8 cellular contexts compared by ENCODE assay signal in genomic region chr10:89369142-89370105, GRCh38. TPM values are rescaled to one million over a fixed set of nuclear protein-coding genes. Genes with fewer than 3 reads are reported as not detected.
DNase-seq lines count a peak whose midpoint lies in the region; ATAC-seq and TF ChIP-seq lines count a peak whose summit lies in the region.

No MANE protein-coding gene starts in this region.

- H3K4me3 Mint-ChIP-seq in natural killer cell: no peak overlapping the region
- no peak overlapping the region for H3K4me3 Mint-ChIP-seq in natural killer cell treated with Interleukin-12 subunit alpha and Interleukin-12 subunit beta and Interleukin-15 and Interleukin-18, amount 100 ng/mL, for 72 hours

- no peaks in the 10 kb centered on the region for H3K27me3 ChIP-seq in Peyer's patch
- H3K27me3 ChIP-seq in fibroblast of lung (ENCODE audit: control insufficient read depth, insufficient read depth, low read length): no peaks in the 10 kb centered on the region
- H3K27me3 ChIP-seq in gastrocnemius medialis: no peaks in the 10 kb centered on the region

- peaks cover 23 to 25% of the 10 kb centered on the region in 2 donors for H3K4me1 Mint-ChIP-seq in natural killer cell
- H3K4me1 Mint-ChIP-seq in natural killer cell treated with Interleukin-12 subunit alpha and Interleukin-12 subunit beta and Interleukin-15 and Interleukin-18, amount 100 ng/mL, for 72 hours (ENCODE audit: low read depth in 2 of 2): peaks cover 28% of the 10 kb centered on the region in 2 donors

- H3K4me3 ChIP-seq in Peyer's patch (no peak overlapping the region), fibroblast of lung (replicated peaks in 1 of 4; ENCODE audit: control extremely low read depth in 1 of 4, insufficient read depth in 1 of 4, low read depth in 3 of 4, low read length in 4 of 4) (no peak overlapping the region), gastrocnemius medialis (no peak overlapping the region)

- ATAC-seq in natural killer cell (no peak), gastrocnemius medialis (no peak)
- no peak for ATAC-seq in natural killer cell treated with Interleukin-12 subunit alpha and Interleukin-12 subunit beta and Interleukin-15 and Interleukin-18, amount 100 ng/mL, for 72 hours

- no peaks in the 10 kb centered on the region for H3K9me3 Mint-ChIP-seq in natural killer cell
- H3K9me3 Mint-ChIP-seq in natural killer cell treated with Interleukin-12 subunit alpha and Interleukin-12 subunit beta and Interleukin-15 and Interleukin-18, amount 100 ng/mL, for 72 hours: no peaks in the 10 kb centered on the region

- H3K4me1 ChIP-seq in Peyer's patch: peaks cover 0 to 31% (median 0%) of the 10 kb centered on the region in 4 donors
- no peaks in the 10 kb centered on the region for H3K4me1 ChIP-seq in fibroblast of lung (ENCODE audit: control insufficient read depth, extremely low read depth, insufficient read depth, low read length)
- peaks cover 11 to 16% of the 10 kb centered on the region in 2 donors for H3K4me1 ChIP-seq in gastrocnemius medialis

- TF ChIP-seq POLR2A in Peyer's patch (IDR thresholded peaks at IDR 0.05) (no peak), gastrocnemius medialis (IDR thresholded peaks at IDR 0.05) (no peak)

- TF ChIP-seq CTCF in natural killer cell (IDR thresholded peaks at IDR 0.05): peak; percentile 54
- peak in 5 of 6 experiments; percentile 37 to 66 (median 62) for TF ChIP-seq CTCF in Peyer's patch (IDR thresholded peaks at IDR 0.05)
- peak; percentile 58 to 69 for TF ChIP-seq CTCF in fibroblast of lung (conservative IDR thresholded peaks at IDR 0.05 in 1 of 2, IDR thresholded peaks at IDR 0.05 in 1 of 2; ENCODE audit: low read depth in 1 of 2, low read length in 2 of 2)
- peak in 4 of 5 experiments; percentile 7 to 46 (median 28) for TF ChIP-seq CTCF in gastrocnemius medialis (IDR thresholded peaks at IDR 0.05 in 4 of 5, conservative IDR thresholded peaks at IDR 0.05 in 1 of 5)

- intact Hi-C loops in natural killer cell (cut with micrococcal nuclease) (loop anchor here (1.0 to 2.0 kb wide), 2 partner anchors 69 to 76 kb away; no protein-coding TSS in a partner anchor), gastrocnemius medialis (cut with DNase I; ENCODE audit: low total_unique reads) (loop anchor here (10.0 kb wide), 1 partner anchor 1855 kb away; the partner anchor contains the start of gene PCGF5)

- H3K27ac Mint-ChIP-seq in natural killer cell: peak overlapping the region in 1 of 2 donors; percentile 54
- H3K27ac Mint-ChIP-seq in natural killer cell treated with Interleukin-12 subunit alpha and Interleukin-12 subunit beta and Interleukin-15 and Interleukin-18, amount 100 ng/mL, for 72 hours: no peak overlapping the region

- H3K36me3 Mint-ChIP-seq in natural killer cell: no peaks in the 10 kb centered on the region
- H3K36me3 Mint-ChIP-seq in natural killer cell treated with Interleukin-12 subunit alpha and Interleukin-12 subunit beta and Interleukin-15 and Interleukin-18, amount 100 ng/mL, for 72 hours: no peaks in the 10 kb centered on the region

- in situ Hi-C loops in gastrocnemius medialis (cut with MboI; ENCODE audit: low sequenced_read_pairs in 4 of 4): no loop called here

- no peaks in the 10 kb centered on the region for H4K20me1 ChIP-seq in fibroblast of lung (ENCODE audit: control insufficient read depth, extremely low read depth, insufficient read depth, low read length)

- no peak overlapping the region for H3K27ac ChIP-seq in Peyer's patch
- no peak overlapping the region for H3K27ac ChIP-seq in fibroblast of lung (ENCODE audit: insufficient read depth, low read length)
- no peak overlapping the region for H3K27ac ChIP-seq in gastrocnemius medialis

- H3K79me2 ChIP-seq in fibroblast of lung (ENCODE audit: control insufficient read depth, insufficient read depth, low read length): no peaks in the 10 kb centered on the region

- DNase-seq in natural killer cell: no peak
- DNase-seq in natural killer cell treated with Interleukin-12 subunit alpha and Interleukin-12 subunit beta and Interleukin-15 and Interleukin-18, amount 100 ng/mL, for 72 hours (ENCODE audit: low spot score): no peak
- peak in 1 of 3 donors; percentile 56 for DNase-seq in Peyer's patch
- DNase-seq in fibroblast of lung (ENCODE audit: low read depth in 2 of 2): peak; percentile 75 to 80
- no peak for DNase-seq in gastrocnemius medialis
- no peak for DNase-seq in NCI-H1092 (lab: John Stamatoyannopoulos, UW)
- no peak for DNase-seq in NK-92 (lab: John Stamatoyannopoulos, UW; ENCODE audit: unreplicated experiment)
- no peak for DNase-seq in activated gamma-delta T cell treated with Interleukin-2 at 50 U/mL for 16 hours

- H3K27me3 Mint-ChIP-seq in natural killer cell (ENCODE audit: low read depth in 2 of 2): peaks cover 0 to 18% of the 10 kb centered on the region in 2 donors
- H3K27me3 Mint-ChIP-seq in natural killer cell treated with Interleukin-12 subunit alpha and Interleukin-12 subunit beta and Interleukin-15 and Interleukin-18, amount 100 ng/mL, for 72 hours: peaks cover 5 to 21% of the 10 kb centered on the region in 2 donors

- no peak overlapping the region for H3K9ac ChIP-seq in fibroblast of lung (ENCODE audit: insufficient read depth, low read length)

- H3K9me3 ChIP-seq in Peyer's patch (no peaks in the 10 kb centered on the region), fibroblast of lung (ENCODE audit: control insufficient read depth, insufficient read depth, low read depth, low read length) (no peaks in the 10 kb centered on the region), gastrocnemius medialis (no peaks in the 10 kb centered on the region)

- H3K36me3 ChIP-seq in Peyer's patch: no peaks in the 10 kb centered on the region
- H3K36me3 ChIP-seq in fibroblast of lung (ENCODE audit: control insufficient read depth, insufficient read depth, low read length): no peaks in the 10 kb centered on the region
- H3K36me3 ChIP-seq in gastrocnemius medialis: no peaks in the 10 kb centered on the region

- H2AFZ ChIP-seq in fibroblast of lung (ENCODE audit: low read length): peak overlapping the region; percentile 3

- no peak overlapping the region for H3K4me2 ChIP-seq in fibroblast of lung (ENCODE audit: extremely low read depth, insufficient read depth, low read length)

RNA-seq across cellular contexts. Expression of gene IFIT1B, which starts 8.4 kb away (rescaled TPM):
- total RNA-seq in natural killer cell (not detected), Peyer's patch (not detected), fibroblast of lung (under 0.01 TPM in 1 of 2 replicates, not detected in the other), gastrocnemius medialis (not detected)
- total RNA-seq in natural killer cell treated with Interleukin-12 subunit alpha and Interleukin-12 subunit beta and Interleukin-15 and Interleukin-18, amount 100 ng/mL, for 72 hours: not detected
- polyA plus RNA-seq in fibroblast of lung: not detected in 2 replicates
- not detected in 2 replicates for polyA plus RNA-seq in fibroblast of lung (2012)
- polyA minus RNA-seq in fibroblast of lung (ENCODE audit: low replicate concordance): not detected in 2 replicates

RNA-seq across cellular contexts. Expression of gene IFIT1, which starts 23.0 kb away (rescaled TPM):
- total RNA-seq in natural killer cell: 1 to 10 TPM; 1.0 to 4.9 (median 2.7) TPM
- under 1 TPM; 0.36 to 0.69 TPM for total RNA-seq in natural killer cell treated with Interleukin-12 subunit alpha and Interleukin-12 subunit beta and Interleukin-15 and Interleukin-18, amount 100 ng/mL, for 72 hours
- 1 to 10 TPM; 3.3 to 9.3 (median 6.8) TPM for total RNA-seq in Peyer's patch
- 21.8 and 25.8 TPM in 2 replicates for total RNA-seq in fibroblast of lung
- polyA plus RNA-seq in fibroblast of lung: 12.8 and 71.4 TPM in 2 replicates
- 10.2 and 43.5 TPM in 2 replicates for polyA plus RNA-seq in fibroblast of lung (2012)
- 2.6 and 2.9 TPM in 2 replicates for polyA minus RNA-seq in fibroblast of lung (ENCODE audit: low replicate concordance)
- total RNA-seq in gastrocnemius medialis: 1 to 10 TPM; 1.8 to 8.9 (median 3.0) TPM

RNA-seq across cellular contexts. Expression of gene IFIT3, which starts 41.6 kb away (rescaled TPM):
- total RNA-seq in natural killer cell (10 to 100 TPM; 12.0 to 31.7 (median 12.2) TPM), Peyer's patch (10 to 100 TPM; 10.6 to 16.4 (median 13.7) TPM), fibroblast of lung (23.6 and 33.5 TPM in 2 replicates), gastrocnemius medialis (1 to 10 TPM; 2.2 to 8.9 (median 3.7) TPM)
- total RNA-seq in natural killer cell treated with Interleukin-12 subunit alpha and Interleukin-12 subunit beta and Interleukin-15 and Interleukin-18, amount 100 ng/mL, for 72 hours: 1 to 10 TPM; 2.6 to 3.0 TPM
- polyA plus RNA-seq in fibroblast of lung: 30.5 and 62.9 TPM in 2 replicates
- polyA plus RNA-seq in fibroblast of lung (2012): 21.6 and 39.1 TPM in 2 replicates
- 2.1 and 3.5 TPM in 2 replicates for polyA minus RNA-seq in fibroblast of lung (ENCODE audit: low replicate concordance)

RNA-seq across cellular contexts. Expression of gene IFIT5, which starts 44.9 kb away (rescaled TPM):
- total RNA-seq in natural killer cell: 10 to 100 TPM; 17.7 to 23.6 (median 20.4) TPM
- total RNA-seq in natural killer cell treated with Interleukin-12 subunit alpha and Interleukin-12 subunit beta and Interleukin-15 and Interleukin-18, amount 100 ng/mL, for 72 hours: 10 to 100 TPM in 1 of 2 donors, 1 to 10 TPM in 1; 5.2 to 17.5 TPM
- 10 to 100 TPM in 3 of 4 donors, 1 to 10 TPM in 1; 7.2 to 15.6 (median 12.6) TPM for total RNA-seq in Peyer's patch
- total RNA-seq in fibroblast of lung: 27.7 and 32.7 TPM in 2 replicates
- polyA plus RNA-seq in fibroblast of lung: 18.3 and 23.5 TPM in 2 replicates
- 13.2 and 14.9 TPM in 2 replicates for polyA plus RNA-seq in fibroblast of lung (2012)
- 1.4 and 4.3 TPM in 2 replicates for polyA minus RNA-seq in fibroblast of lung (ENCODE audit: low replicate concordance)
- 1 to 10 TPM; 2.4 to 5.5 (median 3.3) TPM for total RNA-seq in gastrocnemius medialis

Comparison
In these comparisons a context has a peak if more than half of its experiments do, and no peak if none do; other contexts are left out.
1. DNase-seq: peak in fibroblast of lung (2 of 2); none in natural killer cell (single experiment), natural killer cell treated with Interleukin-12 subunit alpha and Interleukin-12 subunit beta and Interleukin-15 and Interleukin-18, amount 100 ng/mL, for 72 hours (single experiment), gastrocnemius medialis (0 of 2), NCI-H1092 (single experiment), NK-92 (single experiment) and activated gamma-delta T cell treated with Interleukin-2 at 50 U/mL for 16 hours (single experiment).
2. Peak in every context shown above with its lines, with median percentiles within 50 percentile points of each other: CTCF ChIP-seq.